Comparison of ENCODE assay signal across 21 cellular contexts in the genomic region with DNA sequence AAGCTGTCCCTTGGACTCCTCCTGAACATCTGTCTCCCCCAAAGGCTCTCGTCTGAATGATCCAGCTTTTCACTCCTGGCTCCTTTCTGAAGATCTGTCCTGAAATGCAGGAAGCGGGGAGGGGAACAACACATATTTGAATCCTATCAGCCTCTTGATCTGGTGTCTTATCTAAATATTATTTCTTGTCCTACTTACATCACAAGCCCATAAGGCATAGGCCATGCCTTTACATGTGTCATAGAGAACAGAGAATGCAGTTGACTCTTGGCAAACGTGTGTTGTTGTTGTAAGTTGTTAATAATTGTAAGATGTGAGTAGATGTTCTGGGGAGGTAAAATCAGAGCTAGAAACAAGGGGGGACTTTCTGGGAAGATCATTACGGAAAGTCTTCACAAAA. TPM values are rescaled to one million over a fixed set of nuclear protein-coding genes. Genes with fewer than 3 reads are reported as not detected.
"Had no signal": no experiment of that assay in that cellular context is flagged by ENCODE, and none has a peak within 500 bp of the region (broad histone marks: within the 10 kb centered on the region; RNA-seq: fewer than 3 reads in every experiment).

No MANE protein-coding gene starts in this region.

- H3K27ac ChIP-seq: adrenal gland had no signal

- H3K27me3 ChIP-seq: adrenal gland had no signal

- H3K4me1 ChIP-seq: adrenal gland had no signal

- ATAC-seq: activated CD4-positive, CD25-positive, alpha-beta regulatory T cell treated with anti-CD3 and anti-CD28 coated beads, Interleukin-2, amount 50 U/mL, for 24 hours; activated CD8-positive, alpha-beta T cell treated with anti-CD3 and anti-CD28 coated beads for 36 hours; activated T-cell treated with anti-CD3 and anti-CD28 coated beads, Interleukin-2, amount 50 U/mL, for 72 hours; PC-3 had no signal

- DNase-seq: activated CD4-positive, alpha-beta T cell treated with anti-CD3 and anti-CD28 coated beads for 4 hours; activated CD8-positive, alpha-beta memory T cell treated with anti-CD3 and anti-CD28 coated beads, Interleukin-2, amount 50 U/mL, for 4 hours; activated CD8-positive, alpha-beta T cell treated with anti-CD3 and anti-CD28 coated beads for 36 hours; activated gamma-delta T cell treated with Interleukin-2 at 50 U/mL for 16 hours; activated naive CD4-positive, alpha-beta T cell treated with anti-CD3 and anti-CD28 coated beads, Interleukin-2, amount 10 ng/mL, durations not matched to agents 7 days and 5 days; activated naive CD8-positive, alpha-beta T cell treated with anti-CD3 and anti-CD28 coated beads, Interleukin-2, amount 10 ng/mL, durations not matched to agents 7 days and 5 days; activated T-cell treated with anti-CD3 and anti-CD28 coated beads, Interleukin-2, amount 50 U/mL, for 72 hours; aorta; caudate nucleus; Karpas-422; MM.1S; NCI-H146; NCI-H187 treated with DMSO at 0.1 percent for 48 hours; NCI-H2081 treated with DMSO at 0.1 percent for 48 hours; NCI-H446; NCI-H524; PC-3; SHP77 treated with DMSO at 0.1 percent for 48 hours had no signal

- H3K9me3 ChIP-seq: adrenal gland had no signal

- H3K36me3 ChIP-seq: adrenal gland had no signal

- H3K4me3 ChIP-seq: adrenal gland had no signal

RNA-seq across cellular contexts. Expression of gene GATA6, which starts 57.4 kb away (rescaled TPM):
- total RNA-seq: activated CD8-positive, alpha-beta T cell treated with anti-CD3 and anti-CD28 coated beads for 36 hours; activated T-helper 2 cell treated with anti-CD3 and anti-CD28 coated beads, Interferon-gamma antibody, Interleukin-2, Interleukin-4, amounts not matched to agents 10 μg/mL and 5 μg/mL and 100 μg/mL, durations not matched to agents 14 hours and 24 hours and 36 hours had no signal
